23 cellular contexts compared by ENCODE assay signal in genomic region chr18:37122877-37123276, GRCh38.
DNase-seq lines count a peak whose midpoint lies in the region; ATAC-seq, FAIRE-seq and TF ChIP-seq lines count a peak whose summit lies in the region.
"Had no signal": no experiment of that assay in that cellular context is flagged by ENCODE, and none has a peak within 500 bp of the region (broad histone marks: within the 10 kb centered on the region; RNA-seq: fewer than 3 reads in every experiment).

No MANE protein-coding gene starts in this region.

- H3K36me3 Mint-ChIP-seq in astrocyte (ENCODE audit: low read depth, unreplicated experiment) = no peaks in the 10 kb centered on the region
- H3K36me3 Mint-ChIP-seq: CD4-positive, alpha-beta memory T cell had no signal

- H3K27me3 ChIP-seq in astrocyte (ENCODE audit: insufficient read depth, low read length) (no peaks in the 10 kb centered on the region), lower lobe of right lung (ENCODE audit: low read depth) (no peaks in the 10 kb centered on the region)
- H3K27me3 ChIP-seq: BLaER1, SJCRH30 had no signal

- no peak overlapping the region for H3K27ac Mint-ChIP-seq in astrocyte (ENCODE audit: unreplicated experiment)
- H3K27ac Mint-ChIP-seq: CD4-positive, alpha-beta memory T cell had no signal

- H3K4me1 Mint-ChIP-seq in astrocyte (ENCODE audit: low read depth, unreplicated experiment) = peaks cover 11% of the 10 kb centered on the region
- H3K4me1 Mint-ChIP-seq: CD4-positive, alpha-beta memory T cell had no signal

- no peak overlapping the region for H3K4me3 ChIP-seq in astrocyte (ENCODE audit: insufficient read depth, low read depth, low read length)
- no peak overlapping the region for H3K4me3 ChIP-seq in lower lobe of right lung
- H3K4me3 ChIP-seq: BLaER1, SJCRH30 had no signal

- H3K27ac ChIP-seq in astrocyte (ENCODE audit: low read depth, low read length) (no peak overlapping the region), lower lobe of right lung (no peak overlapping the region)
- H3K27ac ChIP-seq: BLaER1, SJCRH30 had no signal

- H3K36me3 ChIP-seq in astrocyte (ENCODE audit: insufficient read depth, low read length) = no peaks in the 10 kb centered on the region
- H3K36me3 ChIP-seq in lower lobe of right lung = no peaks in the 10 kb centered on the region
- H3K36me3 ChIP-seq: BLaER1, SJCRH30 had no signal

- no peaks in the 10 kb centered on the region for H3K4me1 ChIP-seq in astrocyte (ENCODE audit: insufficient read depth, low read length)
- peaks cover 6% of the 10 kb centered on the region for H3K4me1 ChIP-seq in lower lobe of right lung
- H3K4me1 ChIP-seq: BLaER1, SJCRH30 had no signal

- no peak overlapping the region for H3K4me2 ChIP-seq in astrocyte (ENCODE audit: low read length)
- H3K4me2 ChIP-seq: BLaER1 had no signal

- no peak overlapping the region for H2AFZ ChIP-seq in astrocyte (ENCODE audit: low read depth, low read length)

- intact Hi-C loops in lower lobe of right lung (cut with DNase I) = no loop called here

- no peaks in the 10 kb centered on the region for H3K9me3 ChIP-seq in astrocyte (ENCODE audit: insufficient read depth, low read depth, low read length)
- peaks cover 5% of the 10 kb centered on the region for H3K9me3 ChIP-seq in lower lobe of right lung
- H3K9me3 ChIP-seq: BLaER1, Caco-2, SJCRH30 had no signal

- DNase-seq in astrocyte (ENCODE audit: low read depth) = peak; percentile 12
- DNase-seq in iris pigment epithelial cell (ENCODE audit: low read depth) = peak; percentile 15
- DNase-seq in lower lobe of right lung = no peak
- DNase-seq in activated CD4-positive, alpha-beta T cell treated with anti-CD3 and anti-CD28 coated beads, Interleukin-2, amount 50 U/mL, for 4 hours = no peak
- DNase-seq in omental fat pad (ENCODE audit: low spot score) = no peak
- DNase-seq in NCI-H524 treated with DMSO at 0.1 percent for 48 hours (lab: John Stamatoyannopoulos, UW) = no peak
- DNase-seq: CD4-positive, alpha-beta memory T cell; GOT3; HCEC 1CT; Karpas-422; NCI-H1694 treated with DMSO at 0.1 percent for 48 hours; NCI-H2081 treated with DMSO at 0.1 percent for 48 hours; NCI-H2171 treated with DMSO at 0.1 percent for 48 hours; NCI-H526 treated with DMSO at 0.1 percent for 48 hours; OCI-M1; SJCRH30 had no signal

- no peaks in the 10 kb centered on the region for H4K20me1 ChIP-seq in astrocyte (ENCODE audit: insufficient read depth, low read length)
- H4K20me1 ChIP-seq: BLaER1 had no signal

- H3K79me2 ChIP-seq in astrocyte (ENCODE audit: insufficient read depth, low read length) = no peaks in the 10 kb centered on the region

- ATAC-seq in lower lobe of right lung (peak; percentile 32 to 76), omental fat pad (ENCODE audit: low FRiP score) (no peak), HG03460 (IDR thresholded peaks at IDR 0.05; ENCODE audit: unreplicated experiment) (no peak)

- FAIRE-seq in astrocyte (lab: Jason Lieb, UNC) = no peak
- FAIRE-seq: G401.6, GM12892, GM19239, RCC 7860 had no signal

- H3K9ac ChIP-seq in astrocyte (ENCODE audit: low read length) = no peak overlapping the region
- H3K9ac ChIP-seq: BLaER1 had no signal

- no peak overlapping the region for H3K4me3 Mint-ChIP-seq in astrocyte (ENCODE audit: unreplicated experiment)
- H3K4me3 Mint-ChIP-seq: CD4-positive, alpha-beta memory T cell had no signal

- no peaks in the 10 kb centered on the region for H3K9me3 Mint-ChIP-seq in astrocyte (ENCODE audit: unreplicated experiment)

- H3K27me3 Mint-ChIP-seq in astrocyte (ENCODE audit: low read depth, unreplicated experiment) = no peaks in the 10 kb centered on the region
- H3K27me3 Mint-ChIP-seq: CD4-positive, alpha-beta memory T cell had no signal

- TF ChIP-seq CTCF in astrocyte (IDR thresholded peaks at IDR 0.05; ENCODE audit: insufficient read depth, low read depth, low read length) = no peak
- no peak for TF ChIP-seq CTCF in lower lobe of right lung (IDR thresholded peaks at IDR 0.05)
- no peak for TF ChIP-seq CTCF in omental fat pad (IDR thresholded peaks at IDR 0.05)

Comparison
In these comparisons a context has a peak if more than half of its experiments do, and no peak if none do; other contexts are left out.
1. DNase-seq: peak in astrocyte (single experiment) and iris pigment epithelial cell (single experiment); none in lower lobe of right lung (single experiment), activated CD4-positive, alpha-beta T cell treated with anti-CD3 and anti-CD28 coated beads, Interleukin-2, amount 50 U/mL, for 4 hours (0 of 2), omental fat pad (single experiment) and NCI-H524 treated with DMSO at 0.1 percent for 48 hours (single experiment).
2. ATAC-seq: peak in lower lobe of right lung (2 of 2); none in omental fat pad (single experiment) and HG03460 (single experiment).